12 cellular contexts compared by ENCODE assay signal in the genomic region with DNA sequence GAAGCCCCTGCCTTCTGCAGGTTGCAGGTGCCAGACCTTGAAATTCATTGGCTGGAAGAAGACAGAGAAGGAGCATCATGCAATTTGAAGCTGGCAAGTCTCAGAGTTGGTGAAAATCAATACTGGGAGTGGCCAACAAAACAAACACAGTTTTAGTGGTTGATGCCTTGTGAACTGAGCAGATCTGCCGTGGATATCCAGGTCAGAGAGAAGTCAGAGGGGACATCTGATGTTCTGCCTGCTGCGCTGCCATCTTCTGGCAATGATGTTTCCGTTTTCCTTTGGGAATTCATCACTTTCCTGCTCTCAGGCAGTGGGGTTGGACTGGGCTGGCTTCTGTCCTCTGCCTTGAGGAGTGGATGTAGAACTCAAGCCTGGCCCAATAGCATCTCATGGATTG.
DNase-seq lines count a peak whose midpoint lies in the region; ATAC-seq and TF ChIP-seq lines count a peak whose summit lies in the region.
"Had no signal": no experiment of that assay in that cellular context is flagged by ENCODE, and none has a peak within 500 bp of the region (broad histone marks: within the 10 kb centered on the region; RNA-seq: fewer than 3 reads in every experiment).

No MANE protein-coding gene starts in this region.

- H3K9me3 Mint-ChIP-seq in progenitor cell of endocrine pancreas (ENCODE audit: low read depth), result no peaks in the 10 kb centered on the region
- no peaks in the 10 kb centered on the region for H3K9me3 Mint-ChIP-seq in activated T-cell treated with anti-CD3 and anti-CD28 coated beads, Interleukin-2, amount 50 U/mL, for 72 hours

- no peak overlapping the region for H3K4me3 Mint-ChIP-seq in progenitor cell of endocrine pancreas (ENCODE audit: low read depth)
- no peak overlapping the region for H3K4me3 Mint-ChIP-seq in activated T-cell treated with anti-CD3 and anti-CD28 coated beads, Interleukin-2, amount 50 U/mL, for 72 hours

- no peak overlapping the region for H3K27ac ChIP-seq in brain microvascular endothelial cell
- H3K27ac ChIP-seq: right atrium auricular region had no signal

- H3K27me3 ChIP-seq in brain microvascular endothelial cell (replicated peaks), result peaks cover 12% of the 10 kb centered on the region
- H3K27me3 ChIP-seq: right atrium auricular region had no signal

- H3K27ac Mint-ChIP-seq in progenitor cell of endocrine pancreas, result no peak overlapping the region
- H3K27ac Mint-ChIP-seq in activated T-cell treated with anti-CD3 and anti-CD28 coated beads, Interleukin-2, amount 50 U/mL, for 72 hours, result no peak overlapping the region

- intact Hi-C loops in head of caudate nucleus (cut with DNase I), result no loop called here

- DNase-seq in H4 (ENCODE audit: low spot score) (peak; percentile 12), NCI-H2107 treated with DMSO at 0.1 percent for 48 hours (lab: John Stamatoyannopoulos, UW; ENCODE audit: unreplicated experiment) (peak; percentile 23), brain microvascular endothelial cell (no peak), progenitor cell of endocrine pancreas (ENCODE audit: low spot score, unreplicated experiment) (no peak), amniotic stem cell (lab: John Stamatoyannopoulos, UW) (no peak), head of caudate nucleus (no peak)
- DNase-seq in activated T-cell treated with anti-CD3 and anti-CD28 coated beads, Interleukin-2, amount 50 U/mL, for 72 hours, result no peak
- DNase-seq: activated CD4-positive, alpha-beta T cell treated with anti-CD3 and anti-CD28 coated beads, Interleukin-2, amount 50 U/mL, for 4 hours; Karpas-422; kidney glomerular epithelial cell; Right ventricle myocardium superior had no signal

- H3K36me3 Mint-ChIP-seq in progenitor cell of endocrine pancreas (ENCODE audit: insufficient read depth), result no peaks in the 10 kb centered on the region
- H3K36me3 Mint-ChIP-seq in activated T-cell treated with anti-CD3 and anti-CD28 coated beads, Interleukin-2, amount 50 U/mL, for 72 hours (ENCODE audit: insufficient read depth in 2 of 2), result no peaks in the 10 kb centered on the region

- peak; percentile 49 for TF ChIP-seq CTCF in brain microvascular endothelial cell (IDR thresholded peaks at IDR 0.05; ENCODE audit: low read depth, low read length, missing control alignments)
- TF ChIP-seq CTCF in progenitor cell of endocrine pancreas (IDR thresholded peaks at IDR 0.05; ENCODE audit: unreplicated experiment), result peak; percentile 36

- in situ Hi-C loops in brain microvascular endothelial cell (cut with HindIII; ENCODE audit: low pct_ligation_motif_present, low sequenced_read_pairs), result no loop called here

- peaks cover 6% of the 10 kb centered on the region for H3K4me1 Mint-ChIP-seq in progenitor cell of endocrine pancreas (ENCODE audit: low read depth)
- no peaks in the 10 kb centered on the region for H3K4me1 Mint-ChIP-seq in activated T-cell treated with anti-CD3 and anti-CD28 coated beads, Interleukin-2, amount 50 U/mL, for 72 hours (ENCODE audit: low read depth)

- H3K27me3 Mint-ChIP-seq in progenitor cell of endocrine pancreas, result peaks cover 12% of the 10 kb centered on the region
- no peaks in the 10 kb centered on the region for H3K27me3 Mint-ChIP-seq in activated T-cell treated with anti-CD3 and anti-CD28 coated beads, Interleukin-2, amount 50 U/mL, for 72 hours (ENCODE audit: low read depth)

- H3K4me3 ChIP-seq in brain microvascular endothelial cell (ENCODE audit: low read depth, low read length), result no peak overlapping the region
- H3K4me3 ChIP-seq: right atrium auricular region had no signal

- ATAC-seq in activated T-cell treated with anti-CD3 and anti-CD28 coated beads, Interleukin-2, amount 50 U/mL, for 72 hours (replicated peaks in 1 of 2), result no peak

- no peaks in the 10 kb centered on the region for H3K36me3 ChIP-seq in brain microvascular endothelial cell (replicated peaks)
- H3K36me3 ChIP-seq: right atrium auricular region had no signal

Comparison
In these comparisons a context has a peak if more than half of its experiments do, and no peak if none do; other contexts are left out.
1. DNase-seq: peak in H4 (single experiment) and NCI-H2107 treated with DMSO at 0.1 percent for 48 hours (single experiment); none in brain microvascular endothelial cell (single experiment), progenitor cell of endocrine pancreas (single experiment), amniotic stem cell (single experiment), activated T-cell treated with anti-CD3 and anti-CD28 coated beads, Interleukin-2, amount 50 U/mL, for 72 hours (0 of 2) and head of caudate nucleus (0 of 42).